In the genomic region with DNA sequence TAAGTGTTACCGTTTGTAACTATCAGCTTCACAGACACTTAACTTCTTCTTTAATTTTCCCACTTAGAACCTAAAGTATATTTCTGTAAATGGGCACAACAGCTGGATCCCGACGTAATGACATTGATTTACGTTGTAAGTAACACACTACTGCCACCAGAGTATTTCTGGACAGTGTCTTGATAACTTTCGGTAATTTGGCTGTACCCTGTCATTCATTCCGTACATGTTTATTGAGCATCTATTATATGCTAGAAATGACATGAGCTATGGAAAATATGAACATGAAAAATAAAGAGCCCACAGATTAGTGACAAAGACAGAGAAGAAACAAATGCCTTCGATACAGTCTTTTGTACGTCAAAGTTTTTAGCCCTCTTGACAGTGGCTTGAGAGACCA, we compare ENCODE assay signal across 1 cellular context.
TF ChIP-seq lines count a peak whose summit lies in the region.

No MANE protein-coding gene starts in this region.

TF ChIP-seq in IMR-90, 13 proteins besides CTCF, POLR2A, EP300 and RAD21 (continued from another document):
- TF ChIP-seq, protein P1, sequence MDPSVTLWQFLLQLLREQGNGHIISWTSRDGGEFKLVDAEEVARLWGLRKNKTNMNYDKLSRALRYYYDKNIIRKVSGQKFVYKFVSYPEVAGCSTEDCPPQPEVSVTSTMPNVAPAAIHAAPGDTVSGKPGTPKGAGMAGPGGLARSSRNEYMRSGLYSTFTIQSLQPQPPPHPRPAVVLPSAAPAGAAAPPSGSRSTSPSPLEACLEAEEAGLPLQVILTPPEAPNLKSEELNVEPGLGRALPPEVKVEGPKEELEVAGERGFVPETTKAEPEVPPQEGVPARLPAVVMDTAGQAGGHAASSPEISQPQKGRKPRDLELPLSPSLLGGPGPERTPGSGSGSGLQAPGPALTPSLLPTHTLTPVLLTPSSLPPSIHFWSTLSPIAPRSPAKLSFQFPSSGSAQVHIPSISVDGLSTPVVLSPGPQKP (IDR thresholded peaks at IDR 0.05; ENCODE audit: borderline replicate concordance, low read depth, low read length): no peak
- TF ChIP-seq RFX5 (IDR thresholded peaks at IDR 0.05; ENCODE audit: low read depth, low read length) (no peak), MAFK (IDR thresholded peaks at IDR 0.05; ENCODE audit: low read depth, low read length) (no peak), SMC3 (IDR thresholded peaks at IDR 0.05; ENCODE audit: low read depth, low read length) (no peak), NFE2L2 (IDR thresholded peaks at IDR 0.05; ENCODE audit: low read depth, low read length) (no peak)
